In genomic region chr1:109239047-109239579, GRCh38 we compare ENCODE assay signal across 13 cellular contexts. TPM values are rescaled to one million over a fixed set of nuclear protein-coding genes. Genes with fewer than 3 reads are reported as not detected.
A peak's percentile ranks its signal among the peaks of the same experiment; 100 is the strongest.
DNase-seq lines count a peak whose midpoint lies in the region; ATAC-seq, FAIRE-seq and TF ChIP-seq lines count a peak whose summit lies in the region.
"Had no signal": no experiment of that assay in that cellular context is flagged by ENCODE, and none has a peak within 500 bp of the region (broad histone marks: within the 10 kb centered on the region; RNA-seq: fewer than 3 reads in every experiment).

No MANE protein-coding gene starts in this region.

- no peak overlapping the region for H3K4me2 ChIP-seq in K562 (ENCODE audit: insufficient read depth, low read length)
- H3K4me2 ChIP-seq in keratinocyte (ENCODE audit: control insufficient read depth, extremely low read depth, insufficient read depth, low read depth, low read length), result peak overlapping the region; percentile 59
- H3K4me2 ChIP-seq: hepatocyte had no signal

- H4K20me1 ChIP-seq in K562 (replicated peaks; ENCODE audit: control insufficient read depth, insufficient read depth, low read length), result peaks cover 11% of the 10 kb centered on the region
- H4K20me1 ChIP-seq in keratinocyte (ENCODE audit: control insufficient read depth, extremely low read depth, insufficient read depth, low read length), result peaks cover 5% of the 10 kb centered on the region

- H2AFZ ChIP-seq in K562 (ENCODE audit: low read depth, low read length) (no peak overlapping the region), keratinocyte (ENCODE audit: control insufficient read depth, low read length) (no peak overlapping the region)
- H2AFZ ChIP-seq: hepatocyte had no signal

- H3K9me1 ChIP-seq in K562 (ENCODE audit: control insufficient read depth, insufficient read depth, low read length), result no peaks in the 10 kb centered on the region
- H3K9me1 ChIP-seq in keratinocyte (ENCODE audit: control insufficient read depth, extremely low read depth, insufficient read depth, low read length), result peaks cover 3% of the 10 kb centered on the region

- CTCF ChIA-PET in K562 (lab: Yijun Ruan, JAX; ENCODE audit: low intra/inter-chr PET ratio), result no interaction called here

- in situ Hi-C loops in K562 (cut with MboI), result no loop called here

- H3K36me3 ChIP-seq in K562 (ENCODE audit: control insufficient read depth, insufficient read depth, low read length) (peaks cover 52% of the 10 kb centered on the region), keratinocyte (ENCODE audit: control insufficient read depth in 2 of 2, extremely low read depth in 1 of 2, insufficient read depth in 2 of 2, low read length in 2 of 2) (peaks cover 34 to 44% of the 10 kb centered on the region in 2 experiments)

- 72% methylated on average over 8 of the region's 8 CpGs for WGBS in right cardiac atrium
- 62% methylated on average over 8 of the region's 8 CpGs for WGBS in K562 (ENCODE audit: insufficient coverage, low coverage, missing lambda C conversion rate)

- dilution Hi-C loops in keratinocyte (cut with MboI; ENCODE audit: extremely low pct_ligation_motif_present, low sequenced_read_pairs), result no loop called here

- H3K9ac ChIP-seq in K562 (ENCODE audit: insufficient read depth in 1 of 2, low read depth in 2 of 2, low read length in 2 of 2) (0 out of 4 replicates have a peak overlapping the region, but pooled peaks of 1 of the 2 experiments have one; percentile 72), keratinocyte (ENCODE audit: control insufficient read depth, extremely low read depth, insufficient read depth, low read length) (peak overlapping the region; percentile 85)

- no peak overlapping the region for H3K27ac ChIP-seq in right cardiac atrium (ENCODE audit: low read length)
- H3K27ac ChIP-seq in K562 (ENCODE audit: extremely low read depth, low read depth, low read length), result no peak overlapping the region
- H3K27ac ChIP-seq in keratinocyte (ENCODE audit: control insufficient read depth, insufficient read depth, low read length), result peak overlapping the region; percentile 99
- H3K27ac ChIP-seq in temporal lobe (ENCODE audit: low read depth, low read length), result peak overlapping the region; percentile 27
- H3K27ac ChIP-seq: hepatocyte had no signal

- H3K4me3 ChIP-seq in right cardiac atrium (ENCODE audit: low read length) (no peak overlapping the region), K562 (no peak overlapping the region), keratinocyte (ENCODE audit: control insufficient read depth in 2 of 3, extremely low read depth in 1 of 3, insufficient read depth in 2 of 3, low read depth in 1 of 3, low read length in 3 of 3) (no peak overlapping the region)
- H3K4me3 ChIP-seq: coronary artery, hepatocyte had no signal

- H3K4me1 ChIP-seq in right cardiac atrium (ENCODE audit: control insufficient read depth, insufficient read depth, low read length), result peaks cover 5% of the 10 kb centered on the region
- H3K4me1 ChIP-seq in K562 (replicated peaks in 1 of 2; ENCODE audit: control insufficient read depth in 2 of 2, insufficient read depth in 2 of 2, low read length in 2 of 2), result peaks cover 15 to 28% of the 10 kb centered on the region in 2 experiments; a peak in 4 of 5 replicates
- peaks cover 29% of the 10 kb centered on the region for H3K4me1 ChIP-seq in keratinocyte (ENCODE audit: control insufficient read depth, extremely low read depth, insufficient read depth, low read length)

- no peak for TF ChIP-seq RAD21 in K562 (CRISPR knock-in tag; conservative IDR thresholded peaks at IDR 0.05 in 1 of 2, IDR thresholded peaks at IDR 0.05 in 1 of 2)

- no peak for TF ChIP-seq POLR2A in K562 (conservative IDR thresholded peaks at IDR 0.05)

- POLR2A ChIA-PET in K562 (lab: Yijun Ruan, JAX), result interaction anchor here (0.7 to 4.9 kb wide), 12 partner anchors 8 to 167 kb away, joined by 3 to 53 read pairs (median 8); partner anchors contain the start of gene CELSR2

- intact Hi-C loops in cardiac septum (cut with DNase I) (no loop called here), right cardiac atrium (cut with DNase I) (no loop called here), K562 (cut with micrococcal nuclease) (loop anchor here (2.0 kb wide), 1 partner anchor 38 kb away; no protein-coding TSS in a partner anchor)

- no peak for FAIRE-seq in K562 (lab: Jason Lieb, UNC)
- no peak for FAIRE-seq in keratinocyte (lab: Jason Lieb, UNC)
- FAIRE-seq: RCC 7860 had no signal

- H3K27me3 ChIP-seq in right cardiac atrium (ENCODE audit: control insufficient read depth, insufficient read depth) (no peaks in the 10 kb centered on the region), K562 (ENCODE audit: control insufficient read depth in 2 of 2, insufficient read depth in 2 of 2, low read length in 2 of 2) (no peaks in the 10 kb centered on the region), keratinocyte (ENCODE audit: control insufficient read depth, extremely low read depth, insufficient read depth, low read length) (no peaks in the 10 kb centered on the region)
- H3K27me3 ChIP-seq: hepatocyte had no signal

- TF ChIP-seq EP300 in K562 (IDR thresholded peaks at IDR 0.05; ENCODE audit: low read length), result no peak

- H3K79me2 ChIP-seq in K562 (ENCODE audit: control insufficient read depth, insufficient read depth, low read length) (no peaks in the 10 kb centered on the region), keratinocyte (ENCODE audit: control insufficient read depth, insufficient read depth, low read length) (no peaks in the 10 kb centered on the region)
- H3K79me2 ChIP-seq: hepatocyte had no signal

- ATAC-seq in right cardiac atrium, result no peak
- ATAC-seq in K562, result no peak

- DNase-seq in cardiac septum (ENCODE audit: low spot score) (peak; percentile 68), right cardiac atrium (no peak), K562 (ENCODE audit: extremely low read depth in 1 of 4, low spot score in 3 of 4) (no peak), keratinocyte (ENCODE audit: low read depth, low spot score) (no peak), CD1c-positive myeloid dendritic cell (ENCODE audit: extremely low spot score) (no peak), mesenteric fat pad (ENCODE audit: low spot score) (no peak)
- no peak for DNase-seq in stimulated activated CD4-positive, alpha-beta T cell treated with anti-CD3 and anti-CD28 coated beads, Interleukin-2, amount 100 ng/mL, for 24 hours
- DNase-seq: aorta; stimulated activated CD4-positive, alpha-beta T cell treated with anti-CD3 and anti-CD28 coated beads, Interleukin-12 subunit alpha, Interleukin-12 subunit beta, amount 100 ng/mL, for 4 hours had no signal

- TF ChIP-seq CTCF in K562 (IDR thresholded peaks at IDR 0.05 in 2 of 3, conservative IDR thresholded peaks at IDR 0.05 in 1 of 3; ENCODE audit: insufficient read depth in 2 of 3, low read depth in 1 of 3, low read length in 3 of 3) (no peak), keratinocyte (optimal IDR thresholded peaks at IDR 0.05 in 1 of 3, IDR thresholded peaks at IDR 0.05 in 1 of 3, conservative IDR thresholded peaks at IDR 0.05 in 1 of 3; ENCODE audit: extremely low read depth in 1 of 3, insufficient read depth in 2 of 3, low read length in 3 of 3) (no peak)

- BruUV-seq in K562 (replicated peaks; lab: Mats Ljungman, UMichigan), result no TSS peak

- no peaks in the 10 kb centered on the region for H3K9me3 ChIP-seq in right cardiac atrium (ENCODE audit: control insufficient read depth, low read length)
- no peaks in the 10 kb centered on the region for H3K9me3 ChIP-seq in K562 (replicated peaks; ENCODE audit: control insufficient read depth, insufficient read depth, low read depth, low read length)
- H3K9me3 ChIP-seq in keratinocyte (ENCODE audit: control insufficient read depth, low read depth, low read length), result no peaks in the 10 kb centered on the region

RNA-seq across cellular contexts. Expression of gene CELSR2, which starts 10.2 kb away (rescaled TPM):
- total RNA-seq in cardiac septum (7.1 TPM), right cardiac atrium (10 to 100 TPM; 19.1 to 33.2 (median 28.4) TPM), K562 (2014; rRNA removed) (4.1 and 5.9 TPM in 2 replicates), K562 (2014; rRNA removed; fragmentation: Illumina TruSeq; extraction: Trizol) (2.7 and 3.0 TPM in 2 replicates), K562 (2015; rRNA removed; fragmentation: Illumina TruSeq; extraction: Trizol) (4.2 and 5.0 TPM in 2 replicates), K562 (2021) (19.1 and 21.9 TPM in 2 replicates), temporal lobe (46.5 TPM), mesenteric fat pad (1.5 TPM)
- polyA plus RNA-seq in right cardiac atrium (16.0 TPM), K562 (2011; rRNA removed) (7.2 and 8.2 TPM in 2 replicates), K562 (2014; fragmentation: Illumina TruSeq; extraction: Trizol) (14.1 and 15.3 TPM in 2 replicates), K562 (2014; fragmentation: Nextera tagmentation; extraction: Ambion mirVana) (under 1 TPM; 0.31 to 0.86 TPM), K562 (2014; rRNA removed) (9.0 and 10.2 TPM in 2 replicates), keratinocyte (7.3 to 13.7 TPM (median 12.6 TPM) in 3 replicates)
- 44.8 and 129 TPM in 2 replicates for total RNA-seq in K562 (2011; cell fraction: chromatin; rRNA removed; ENCODE audit: low replicate concordance)
- 69.9 and 80.7 TPM in 2 replicates for total RNA-seq in K562 (2011; cell fraction: nucleolus; rRNA removed)
- total RNA-seq in K562 (2011; cell fraction: nucleoplasm; rRNA removed), result 57.7 and 69.2 TPM in 2 replicates
- polyA plus RNA-seq in K562 (2011; cell fraction: cytosol; rRNA removed), result 8.3 and 12.6 TPM in 2 replicates
- polyA plus RNA-seq in K562 (2011; cell fraction: nucleus; rRNA removed), result 38.5 and 63.5 TPM in 2 replicates
- 15.6 and 17.8 TPM in 2 replicates for polyA plus RNA-seq in K562 (2012)
- polyA minus RNA-seq in K562 (2011; rRNA and poly(A)+ RNA removed), result 14.3 and 24.2 TPM in 2 replicates
- 23.8 and 25.3 TPM in 2 replicates for polyA minus RNA-seq in K562 (2011; cell fraction: cytosol; rRNA and poly(A)+ RNA removed)
- polyA minus RNA-seq in K562 (2011; cell fraction: nucleus; rRNA and poly(A)+ RNA removed), result 31.9 and 33.1 TPM in 2 replicates
- polyA plus RNA-seq in keratinocyte (2011; ENCODE audit: low read depth), result 7.8 TPM
- polyA plus RNA-seq in keratinocyte (2011; cell fraction: cytosol; rRNA removed), result 3.3 and 4.0 TPM in 2 replicates
- polyA plus RNA-seq in keratinocyte (2011; cell fraction: nucleus; rRNA removed), result 55.9 and 57.6 TPM in 2 replicates
- polyA plus RNA-seq in keratinocyte (2012; ENCODE audit: low replicate concordance), result 17.8 and 35.2 TPM in 2 replicates
- polyA minus RNA-seq in keratinocyte, result 36.2 to 84.0 TPM (median 51.3 TPM) in 3 replicates
- 15.9 TPM for polyA minus RNA-seq in keratinocyte (2011; cell fraction: cytosol; rRNA and poly(A)+ RNA removed)
- polyA minus RNA-seq in keratinocyte (2011; cell fraction: nucleus; rRNA and poly(A)+ RNA removed), result 108 and 110 TPM in 2 replicates

RNA-seq across cellular contexts. Expression of gene SARS1, which starts 25.4 kb away (rescaled TPM):
- total RNA-seq in cardiac septum (104 TPM), right cardiac atrium (100 to 1,000 TPM; 123 to 146 (median 135) TPM), K562 (2014; rRNA removed) (254 and 257 TPM in 2 replicates), K562 (2014; rRNA removed; fragmentation: Illumina TruSeq; extraction: Trizol) (273 and 284 TPM in 2 replicates), K562 (2015; rRNA removed; fragmentation: Illumina TruSeq; extraction: Trizol) (211 and 221 TPM in 2 replicates), K562 (2021) (232 and 246 TPM in 2 replicates), temporal lobe (109 TPM), mesenteric fat pad (119 TPM)
- polyA plus RNA-seq in right cardiac atrium (84.5 TPM), K562 (2011; rRNA removed) (221 and 230 TPM in 2 replicates), K562 (2014; fragmentation: Illumina TruSeq; extraction: Trizol) (293 and 317 TPM in 2 replicates), K562 (2014; fragmentation: Nextera tagmentation; extraction: Ambion mirVana) (100 to 1,000 TPM; 336 to 623 TPM), K562 (2014; rRNA removed) (235 and 240 TPM in 2 replicates), keratinocyte (198 to 233 TPM (median 203 TPM) in 3 replicates)
- total RNA-seq in K562 (2011; cell fraction: chromatin; rRNA removed; ENCODE audit: low replicate concordance), result 340 and 395 TPM in 2 replicates
- total RNA-seq in K562 (2011; cell fraction: nucleolus; rRNA removed), result 195 and 209 TPM in 2 replicates
- total RNA-seq in K562 (2011; cell fraction: nucleoplasm; rRNA removed), result 265 and 293 TPM in 2 replicates
- polyA plus RNA-seq in K562 (2011; cell fraction: cytosol; rRNA removed), result 149 and 217 TPM in 2 replicates
- 232 and 336 TPM in 2 replicates for polyA plus RNA-seq in K562 (2011; cell fraction: nucleus; rRNA removed)
- 195 and 518 TPM in 2 replicates for polyA plus RNA-seq in K562 (2012)
- 227 and 242 TPM in 2 replicates for polyA minus RNA-seq in K562 (2011; rRNA and poly(A)+ RNA removed)
- polyA minus RNA-seq in K562 (2011; cell fraction: cytosol; rRNA and poly(A)+ RNA removed), result 87.5 and 101 TPM in 2 replicates
- 92.1 and 168 TPM in 2 replicates for polyA minus RNA-seq in K562 (2011; cell fraction: nucleus; rRNA and poly(A)+ RNA removed)
- polyA plus RNA-seq in keratinocyte (2011; ENCODE audit: low read depth), result 559 TPM
- polyA plus RNA-seq in keratinocyte (2011; cell fraction: cytosol; rRNA removed), result 196 and 203 TPM in 2 replicates
- polyA plus RNA-seq in keratinocyte (2011; cell fraction: nucleus; rRNA removed), result 259 and 264 TPM in 2 replicates
- 217 and 364 TPM in 2 replicates for polyA plus RNA-seq in keratinocyte (2012; ENCODE audit: low replicate concordance)
- polyA minus RNA-seq in keratinocyte, result 128 to 153 TPM (median 149 TPM) in 3 replicates
- polyA minus RNA-seq in keratinocyte (2011; cell fraction: cytosol; rRNA and poly(A)+ RNA removed), result 81.1 TPM
- polyA minus RNA-seq in keratinocyte (2011; cell fraction: nucleus; rRNA and poly(A)+ RNA removed), result 63.2 and 101 TPM in 2 replicates

RNA-seq across cellular contexts. Expression of gene PSRC1, which starts 43.8 kb away (rescaled TPM):
- 0.59 TPM for total RNA-seq in cardiac septum
- total RNA-seq in right cardiac atrium, result 1 to 10 TPM; 1.6 to 4.6 (median 2.3) TPM
- 2.8 TPM for polyA plus RNA-seq in right cardiac atrium
- total RNA-seq in K562 (2011; cell fraction: chromatin; rRNA removed; ENCODE audit: low replicate concordance), result 69.7 and 109 TPM in 2 replicates
- 85.4 and 86.3 TPM in 2 replicates for total RNA-seq in K562 (2011; cell fraction: nucleolus; rRNA removed)
- total RNA-seq in K562 (2011; cell fraction: nucleoplasm; rRNA removed), result 66.2 and 83.3 TPM in 2 replicates
- total RNA-seq in K562 (2014; rRNA removed), result 52.2 and 64.0 TPM in 2 replicates
- 27.9 and 28.7 TPM in 2 replicates for total RNA-seq in K562 (2014; rRNA removed; fragmentation: Illumina TruSeq; extraction: Trizol)
- 34.7 and 37.0 TPM in 2 replicates for total RNA-seq in K562 (2015; rRNA removed; fragmentation: Illumina TruSeq; extraction: Trizol)
- total RNA-seq in K562 (2021), result 51.8 and 55.4 TPM in 2 replicates
- polyA plus RNA-seq in K562 (2011; rRNA removed), result 39.3 and 59.5 TPM in 2 replicates
- polyA plus RNA-seq in K562 (2011; cell fraction: cytosol; rRNA removed), result 40.2 and 44.2 TPM in 2 replicates
- polyA plus RNA-seq in K562 (2011; cell fraction: nucleus; rRNA removed), result 225 and 272 TPM in 2 replicates
- polyA plus RNA-seq in K562 (2012), result 43.7 and 45.1 TPM in 2 replicates
- 41.8 and 49.7 TPM in 2 replicates for polyA plus RNA-seq in K562 (2014; fragmentation: Illumina TruSeq; extraction: Trizol)
- 1 to 10 TPM; 6.5 to 7.9 TPM for polyA plus RNA-seq in K562 (2014; fragmentation: Nextera tagmentation; extraction: Ambion mirVana)
- polyA plus RNA-seq in K562 (2014; rRNA removed), result 56.1 and 65.2 TPM in 2 replicates
- 16.7 and 17.2 TPM in 2 replicates for polyA minus RNA-seq in K562 (2011; rRNA and poly(A)+ RNA removed)
- polyA minus RNA-seq in K562 (2011; cell fraction: cytosol; rRNA and poly(A)+ RNA removed), result 15.9 and 17.8 TPM in 2 replicates
- polyA minus RNA-seq in K562 (2011; cell fraction: nucleus; rRNA and poly(A)+ RNA removed), result 23.6 and 43.5 TPM in 2 replicates
- 2.9 to 10.2 TPM (median 9.4 TPM) in 3 replicates for polyA plus RNA-seq in keratinocyte
- 2.2 TPM for polyA plus RNA-seq in keratinocyte (2011; ENCODE audit: low read depth)
- 2.7 TPM in 2 replicates for polyA plus RNA-seq in keratinocyte (2011; cell fraction: cytosol; rRNA removed)
- 8.6 and 9.9 TPM in 2 replicates for polyA plus RNA-seq in keratinocyte (2011; cell fraction: nucleus; rRNA removed)
- polyA plus RNA-seq in keratinocyte (2012; ENCODE audit: low replicate concordance), result 1.1 and 9.0 TPM in 2 replicates
- 0.66 to 5.9 TPM (median 2.6 TPM) in 3 replicates for polyA minus RNA-seq in keratinocyte
- polyA minus RNA-seq in keratinocyte (2011; cell fraction: cytosol; rRNA and poly(A)+ RNA removed), result not detected
- polyA minus RNA-seq in keratinocyte (2011; cell fraction: nucleus; rRNA and poly(A)+ RNA removed), result 0.53 and 1.2 TPM in 2 replicates
- 6.9 TPM for total RNA-seq in temporal lobe
- 0.90 TPM for total RNA-seq in mesenteric fat pad

Comparison
In these comparisons a context has a peak if more than half of its experiments do, and no peak if none do; other contexts are left out.
1. H3K27ac ChIP-seq: peak in keratinocyte (single experiment) and temporal lobe (single experiment); none in right cardiac atrium (single experiment) and K562 (single experiment).